18 cellular contexts compared by ENCODE assay signal in genomic region chr2:25497862-25498407, GRCh38.
A peak's percentile ranks its signal among the peaks of the same experiment; 100 is the strongest.
DNase-seq lines count a peak whose midpoint lies in the region; ATAC-seq and TF ChIP-seq lines count a peak whose summit lies in the region.
"Had no signal": no experiment of that assay in that cellular context is flagged by ENCODE, and none has a peak within 500 bp of the region (broad histone marks: within the 10 kb centered on the region; RNA-seq: fewer than 3 reads in every experiment).

No MANE protein-coding gene starts in this region.

- peaks cover 0 to 9% (median 0%) of the 10 kb centered on the region in 6 donors for H3K4me1 ChIP-seq in spleen
- H3K4me1 ChIP-seq: body of pancreas had no signal

- H3K27me3 ChIP-seq in GM06990 (replicated peaks; ENCODE audit: control insufficient read depth, insufficient read depth, low read length) (no peaks in the 10 kb centered on the region), dorsolateral prefrontal cortex (no peaks in the 10 kb centered on the region), spleen (replicated peaks in 1 of 7) (no peaks in the 10 kb centered on the region)
- H3K27me3 ChIP-seq: body of pancreas had no signal

- ATAC-seq in GM19351 (IDR thresholded peaks at IDR 0.05; ENCODE audit: unreplicated experiment) (peak; percentile 78), HG03135 (IDR thresholded peaks at IDR 0.05; ENCODE audit: unreplicated experiment) (peak; percentile 73)
- ATAC-seq: body of pancreas, K562, Right ventricle myocardium inferior had no signal

- no peaks in the 10 kb centered on the region for H3K36me3 ChIP-seq in GM06990 (ENCODE audit: control insufficient read depth, insufficient read depth, low read length)
- H3K36me3 ChIP-seq in spleen, result no peaks in the 10 kb centered on the region

- DNase-seq in GM06990 (ENCODE audit: extremely low read depth, insufficient read length) (peak; percentile 44), dorsolateral prefrontal cortex (no peak), NCI-H2107 treated with DMSO at 0.1 percent for 48 hours (lab: John Stamatoyannopoulos, UW; ENCODE audit: unreplicated experiment) (no peak), spleen (no peak), DMS53 (lab: John Stamatoyannopoulos, UW) (no peak), HPDE6-E6E7 (ENCODE audit: extremely low spot score) (no peak)
- DNase-seq: activated CD4-positive, alpha-beta T cell treated with anti-CD3 and anti-CD28 coated beads, Interleukin-2, amount 50 U/mL, for 48 hours; activated gamma-delta T cell; body of pancreas; effector CD4-positive, alpha-beta T cell; mesenchymal stem cell; NCI-H774; trophoblast cell had no signal

- TF ChIP-seq CTCF in GM06990 (IDR thresholded peaks at IDR 0.05; ENCODE audit: insufficient read depth, low read length, poor library complexity, severe bottlenecking), result no peak
- TF ChIP-seq CTCF in dorsolateral prefrontal cortex (IDR thresholded peaks at IDR 0.05 in 54 of 56, conservative IDR thresholded peaks at IDR 0.05 in 2 of 56; ENCODE audit: low read depth in 1 of 56, partially characterized antibody in 56 of 56), result no peak
- no peak for TF ChIP-seq CTCF in spleen (IDR thresholded peaks at IDR 0.05 in 8 of 11, conservative IDR thresholded peaks at IDR 0.05 in 3 of 11)

- no peak overlapping the region for H3K4me3 ChIP-seq in GM06990 (replicated peaks; ENCODE audit: low read depth, low read length)
- H3K4me3 ChIP-seq in dorsolateral prefrontal cortex, result peak overlapping the region in 6 of 59 donors; percentile 6 to 46 (median 22)
- H3K4me3 ChIP-seq in spleen, result no peak overlapping the region
- H3K4me3 ChIP-seq: body of pancreas, K562, smooth muscle cell had no signal

- H3K27ac ChIP-seq in dorsolateral prefrontal cortex (peak overlapping the region in 58 of 59 donors; percentile 1 to 93 (median 82)), spleen (no peak overlapping the region)
- H3K27ac ChIP-seq: body of pancreas had no signal

- 68 to 80% (median 73%) methylated on average over 2 of the region's 2 CpGs for WGBS in spleen, 5 donors

- no peaks in the 10 kb centered on the region for H3K9me3 ChIP-seq in spleen
- H3K9me3 ChIP-seq: body of pancreas had no signal

- no peak for TF ChIP-seq POLR2A in spleen (IDR thresholded peaks at IDR 0.05)

- intact Hi-C loops in dorsolateral prefrontal cortex (cut with DNase I), result no loop called here
- intact Hi-C loops in spleen (cut with DNase I; ENCODE audit: low total_unique reads), result no loop called here

Comparison
In these comparisons a context has a peak if more than half of its experiments do, and no peak if none do; other contexts are left out.
1. H3K27ac ChIP-seq: peak in dorsolateral prefrontal cortex (58 of 59); none in spleen (0 of 8).